In the genomic region with DNA sequence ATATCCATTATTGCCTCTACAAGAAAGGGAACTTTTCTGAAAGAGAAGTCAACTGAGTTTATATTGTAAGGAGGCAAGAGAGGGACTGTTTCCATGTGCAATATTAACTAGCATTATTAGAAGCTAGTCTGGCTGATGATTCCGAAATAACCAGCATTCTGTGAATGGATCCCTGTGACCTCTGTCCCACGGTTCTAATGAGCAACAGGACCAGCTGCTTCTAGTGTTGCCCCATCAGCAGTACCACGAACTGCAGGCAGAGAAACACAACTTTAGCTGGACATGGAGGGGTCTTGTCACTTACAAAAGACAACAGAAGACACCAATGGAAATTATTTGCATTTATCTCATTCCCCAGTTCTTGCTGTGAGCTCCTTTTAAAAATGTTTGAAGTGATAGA, we compare ENCODE assay signal across 15 cellular contexts.
A peak's percentile ranks its signal among the peaks of the same experiment; 100 is the strongest.
DNase-seq lines count a peak whose midpoint lies in the region; ATAC-seq, FAIRE-seq and TF ChIP-seq lines count a peak whose summit lies in the region.
"Had no signal": no experiment of that assay in that cellular context is flagged by ENCODE, and none has a peak within 500 bp of the region (broad histone marks: within the 10 kb centered on the region; RNA-seq: fewer than 3 reads in every experiment).

No MANE protein-coding gene starts in this region.

- H3K9me3 Mint-ChIP-seq in MCF 10A (ENCODE audit: unreplicated experiment) (no peaks in the 10 kb centered on the region), nephron progenitor cell (peaks cover 5% of the 10 kb centered on the region)

- POLR2A ChIA-PET in MCF 10A (lab: Yijun Ruan, JAX), result interaction anchor here (0.8 kb wide), 1 partner anchor 11 kb away, joined by 3 read pairs; no protein-coding TSS in a partner anchor

- no peaks in the 10 kb centered on the region for H3K36me3 Mint-ChIP-seq in MCF 10A (ENCODE audit: insufficient read depth, unreplicated experiment)
- H3K36me3 Mint-ChIP-seq in nephron progenitor cell (ENCODE audit: low read depth), result no peaks in the 10 kb centered on the region
- H3K36me3 Mint-ChIP-seq: CD4-positive, CD25-positive, alpha-beta regulatory T cell had no signal

- intact Hi-C loops in MCF 10A (cut with micrococcal nuclease), result no loop called here
- intact Hi-C loops in mammary epithelial cell (cut with micrococcal nuclease), result no loop called here
- intact Hi-C loops in thyroid gland (cut with DNase I), result no loop called here

- no peak for ATAC-seq in HG03095 (IDR thresholded peaks at IDR 0.05; ENCODE audit: unreplicated experiment)
- ATAC-seq: HCT116 had no signal

- DNase-seq in MCF 10A (ENCODE audit: unreplicated experiment), result no peak
- no peak for DNase-seq in mammary epithelial cell
- DNase-seq in choroid plexus epithelial cell (ENCODE audit: low read depth), result peak; percentile 28
- DNase-seq in nephron progenitor cell, result no peak
- no peak for DNase-seq in thyroid gland
- DNase-seq in RCC 7860 (ENCODE audit: low spot score), result no peak
- DNase-seq in AG08395 (ENCODE audit: low spot score), result no peak
- DNase-seq: AML-193; CD4-positive, CD25-positive, alpha-beta regulatory T cell; DMS53; GF-D8 had no signal

- no peaks in the 10 kb centered on the region for H3K79me2 ChIP-seq in mammary epithelial cell (ENCODE audit: insufficient read depth, low read length)

- no peaks in the 10 kb centered on the region for H4K20me1 ChIP-seq in mammary epithelial cell (ENCODE audit: insufficient read depth, low read length)
- H4K20me1 ChIP-seq: BLaER1 treated with 17β-estradiol and CSF1 and Interleukin-3, amounts not matched to agents 10 nM and 100 nM had no signal

- TF ChIP-seq POLR2A in thyroid gland (IDR thresholded peaks at IDR 0.05), result no peak

- H3K4me1 ChIP-seq in mammary epithelial cell (ENCODE audit: insufficient read depth, low read length), result peaks cover 6% of the 10 kb centered on the region
- peaks cover 6 to 20% of the 10 kb centered on the region in 2 donors for H3K4me1 ChIP-seq in thyroid gland
- H3K4me1 ChIP-seq: BLaER1 treated with 17β-estradiol and CSF1 and Interleukin-3, amounts not matched to agents 10 nM and 100 nM had no signal

- TF ChIP-seq CTCF in MCF 10A (IDR thresholded peaks at IDR 0.05; ENCODE audit: unreplicated experiment), result no peak
- TF ChIP-seq CTCF in mammary epithelial cell (conservative IDR thresholded peaks at IDR 0.05 in 1 of 2, IDR thresholded peaks at IDR 0.05 in 1 of 2; ENCODE audit: extremely low read depth in 1 of 2, insufficient read depth in 1 of 2, low read depth in 1 of 2, low read length in 2 of 2), result no peak
- TF ChIP-seq CTCF in choroid plexus epithelial cell (conservative IDR thresholded peaks at IDR 0.05; ENCODE audit: low read depth, low read length), result no peak
- no peak for TF ChIP-seq CTCF in nephron progenitor cell (IDR thresholded peaks at IDR 0.05)
- TF ChIP-seq CTCF in thyroid gland (IDR thresholded peaks at IDR 0.05), result no peak

- BruUV-seq in MCF 10A (replicated peaks; lab: Mats Ljungman, UMichigan) (no TSS peak), mammary epithelial cell (replicated peaks; lab: Mats Ljungman, UMichigan) (no TSS peak)

- H3K27me3 Mint-ChIP-seq in MCF 10A (ENCODE audit: insufficient read depth, unreplicated experiment) (no peaks in the 10 kb centered on the region), nephron progenitor cell (ENCODE audit: low read depth, poor library complexity) (peaks cover 4% of the 10 kb centered on the region)

- H3K36me3 ChIP-seq in mammary epithelial cell (ENCODE audit: insufficient read depth, low read length) (no peaks in the 10 kb centered on the region), thyroid gland (no peaks in the 10 kb centered on the region)
- H3K36me3 ChIP-seq: BLaER1 treated with 17β-estradiol and CSF1 and Interleukin-3, amounts not matched to agents 10 nM and 100 nM had no signal

- peak overlapping the region; percentile 30 for H3K27ac Mint-ChIP-seq in MCF 10A (ENCODE audit: low read depth, unreplicated experiment)
- peak overlapping the region; percentile 36 for H3K27ac Mint-ChIP-seq in nephron progenitor cell
- H3K27ac Mint-ChIP-seq: CD4-positive, CD25-positive, alpha-beta regulatory T cell had no signal

- FAIRE-seq in RCC 7860 (lab: Jason Lieb, UNC), result no peak

- no peak overlapping the region for H3K9ac ChIP-seq in mammary epithelial cell (ENCODE audit: insufficient read depth, low read length)
- H3K9ac ChIP-seq: BLaER1 treated with 17β-estradiol and CSF1 and Interleukin-3, amounts not matched to agents 10 nM and 100 nM had no signal

- H3K4me2 ChIP-seq in mammary epithelial cell (ENCODE audit: insufficient read depth, low read depth, low read length), result no peak overlapping the region
- H3K4me2 ChIP-seq: BLaER1 treated with 17β-estradiol and CSF1 and Interleukin-3, amounts not matched to agents 10 nM and 100 nM had no signal

- dilution Hi-C loops in mammary epithelial cell (cut with HindIII; ENCODE audit: low sequenced_read_pairs), result no loop called here

- H3K27ac ChIP-seq in mammary epithelial cell (ENCODE audit: insufficient read depth, low read depth, low read length), result no peak overlapping the region
- H3K27ac ChIP-seq in thyroid gland, result peak overlapping the region in 2 of 3 donors; percentile 1 to 50
- H3K27ac ChIP-seq: 22Rv1; BLaER1 treated with 17β-estradiol and CSF1 and Interleukin-3, amounts not matched to agents 10 nM and 100 nM had no signal

- H3K4me3 ChIP-seq in mammary epithelial cell (replicated peaks in 1 of 3; ENCODE audit: insufficient read depth in 1 of 3, low read depth in 2 of 3, low read length in 3 of 3) (no peak overlapping the region), choroid plexus epithelial cell (ENCODE audit: low read depth, low read length) (no peak overlapping the region), thyroid gland (replicated peaks in 1 of 3) (no peak overlapping the region)
- H3K4me3 ChIP-seq: BLaER1 treated with 17β-estradiol and CSF1 and Interleukin-3, amounts not matched to agents 10 nM and 100 nM had no signal

- no peak overlapping the region for H2AFZ ChIP-seq in mammary epithelial cell (ENCODE audit: low read depth, low read length)

- in situ Hi-C loops in mammary epithelial cell (cut with MboI; ENCODE audit: low sequenced_read_pairs in 2 of 2), result no loop called here

- H3K4me1 Mint-ChIP-seq in MCF 10A (ENCODE audit: insufficient read depth, unreplicated experiment) (peaks cover 12% of the 10 kb centered on the region), nephron progenitor cell (peaks cover 12% of the 10 kb centered on the region)
- H3K4me1 Mint-ChIP-seq: CD4-positive, CD25-positive, alpha-beta regulatory T cell had no signal

- H3K9me3 ChIP-seq in mammary epithelial cell (replicated peaks; ENCODE audit: insufficient read depth, low read length) (peaks cover under 1% of the 10 kb centered on the region), thyroid gland (no peaks in the 10 kb centered on the region)

- CTCF ChIA-PET in MCF 10A (lab: Yijun Ruan, JAX), result interaction anchor here (1.1 kb wide), 1 partner anchor 15 kb away, joined by 3 read pairs; no protein-coding TSS in a partner anchor
- CTCF ChIA-PET in mammary epithelial cell (lab: Charles Lee; ENCODE audit: low non-redundant PET), result no interaction called here

- no peak overlapping the region for H3K4me3 Mint-ChIP-seq in MCF 10A (ENCODE audit: unreplicated experiment)
- H3K4me3 Mint-ChIP-seq in nephron progenitor cell, result no peak overlapping the region
- H3K4me3 Mint-ChIP-seq: CD4-positive, CD25-positive, alpha-beta regulatory T cell had no signal

- H3K27me3 ChIP-seq in mammary epithelial cell (ENCODE audit: insufficient read depth, low read length) (no peaks in the 10 kb centered on the region), thyroid gland (no peaks in the 10 kb centered on the region)
- H3K27me3 ChIP-seq: BLaER1 treated with 17β-estradiol and CSF1 and Interleukin-3, amounts not matched to agents 10 nM and 100 nM had no signal

- WGBS in mammary epithelial cell (ENCODE audit: low coverage, missing lambda C conversion rate), result 89% methylated on average over 3 of the region's 3 CpGs
- WGBS in thyroid gland, 2 donors, result 74 to 77% methylated on average over 3 of the region's 3 CpGs
